10 cellular contexts compared by ENCODE assay signal in the genomic region with DNA sequence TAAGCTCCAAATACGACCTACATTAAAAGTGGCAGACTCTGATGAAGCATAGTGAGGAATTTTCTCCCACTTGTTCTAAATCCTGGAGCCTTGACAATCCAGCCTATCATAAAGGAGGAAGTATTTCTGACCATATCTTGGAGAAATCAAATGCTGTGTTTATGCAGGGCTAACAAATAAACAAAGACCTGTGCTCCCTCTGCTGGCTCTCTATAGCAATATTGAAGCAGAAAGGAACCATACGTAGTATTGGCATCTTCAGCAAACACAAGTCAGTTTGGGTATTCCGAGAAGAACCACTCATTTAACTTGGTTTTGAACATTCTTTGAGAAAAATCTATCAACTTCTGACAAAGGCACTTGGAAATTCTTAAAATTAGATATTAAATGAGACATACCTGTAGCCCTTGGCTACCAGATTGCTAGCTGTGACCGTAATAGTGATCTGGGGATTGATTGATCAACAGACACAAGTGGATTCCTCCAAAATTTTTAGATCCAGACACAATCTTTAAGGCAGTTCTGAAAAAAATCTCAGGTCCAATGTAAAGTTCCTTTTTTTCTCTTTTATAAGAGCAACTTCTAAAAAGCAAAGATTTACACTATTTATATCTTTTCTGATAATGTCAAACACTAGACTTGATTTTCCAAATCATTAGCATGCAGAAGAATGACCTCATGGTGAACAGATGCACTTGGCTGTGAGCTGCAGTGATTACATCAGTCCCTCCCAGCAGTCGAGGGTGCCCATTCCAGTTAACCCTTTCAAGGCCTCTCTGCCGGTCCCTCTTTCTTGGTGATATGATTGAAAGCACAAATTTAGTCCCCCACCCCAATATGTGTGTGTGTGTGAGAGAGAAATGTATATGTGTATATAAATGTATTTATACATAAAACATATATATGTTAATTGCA. TPM values are rescaled to one million over a fixed set of nuclear protein-coding genes. Genes with fewer than 3 reads are reported as not detected.
DNase-seq lines count a peak whose midpoint lies in the region; ATAC-seq, FAIRE-seq and TF ChIP-seq lines count a peak whose summit lies in the region.
"Had no signal": no experiment of that assay in that cellular context is flagged by ENCODE, and none has a peak within 500 bp of the region (broad histone marks: within the 10 kb centered on the region; RNA-seq: fewer than 3 reads in every experiment).

No MANE protein-coding gene starts in this region.

- H3K4me1 ChIP-seq in lower lobe of right lung = no peaks in the 10 kb centered on the region

- no peaks in the 10 kb centered on the region for H3K9me3 ChIP-seq in lower lobe of right lung

- peaks cover 25% of the 10 kb centered on the region for H3K36me3 ChIP-seq in lower lobe of right lung

- H3K27ac ChIP-seq in dorsolateral prefrontal cortex (peak overlapping the region in 54 of 59 donors; percentile 6 to 85 (median 57)), lower lobe of right lung (no peak overlapping the region)

- DNase-seq in left ventricle myocardium superior (no peak), Right ventricle myocardium superior (no peak), NCI-H748 (lab: John Stamatoyannopoulos, UW; ENCODE audit: unreplicated experiment) (peak; percentile 64), dorsolateral prefrontal cortex (peak in 5 of 10 donors; percentile 36 to 68 (median 61)), urothelium cell line (ENCODE audit: low spot score) (peak; percentile 10), lower lobe of right lung (no peak), GM19240 (ENCODE audit: insufficient read length, low spot score) (no peak)
- DNase-seq in activated CD4-positive, CD25-positive, alpha-beta regulatory T cell (lab: John Stamatoyannopoulos, UW) = no peak
- DNase-seq: activated effector memory CD4-positive, alpha-beta T cell treated with anti-CD3 and anti-CD28 coated beads, Interleukin-2, amount 50 U/mL, for 16 hours; kidney glomerular epithelial cell had no signal

- H3K27me3 ChIP-seq in dorsolateral prefrontal cortex (no peaks in the 10 kb centered on the region), lower lobe of right lung (ENCODE audit: low read depth) (no peaks in the 10 kb centered on the region)

- intact Hi-C loops in left ventricle myocardium superior (cut with micrococcal nuclease) = no loop called here
- intact Hi-C loops in Right ventricle myocardium superior (cut with DNase I) = no loop called here
- intact Hi-C loops in dorsolateral prefrontal cortex (cut with DNase I) = loop anchor here (2.0 kb wide), 2 partner anchors 39 to 43 kb away; partner anchors contain the start of gene INSM1 (in 1 of the 2)
- intact Hi-C loops in lower lobe of right lung (cut with DNase I) = no loop called here

- TF ChIP-seq CTCF in dorsolateral prefrontal cortex (IDR thresholded peaks at IDR 0.05 in 54 of 56, conservative IDR thresholded peaks at IDR 0.05 in 2 of 56; ENCODE audit: low read depth in 1 of 56, partially characterized antibody in 56 of 56) (peak in 49 of 56 donors; percentile 17 to 58 (median 37)), lower lobe of right lung (IDR thresholded peaks at IDR 0.05) (no peak)

- ATAC-seq in left ventricle myocardium superior (peak; percentile 51), Right ventricle myocardium superior (ENCODE audit: poor library complexity) (no peak), lower lobe of right lung (no peak)

- FAIRE-seq in urothelium cell line (lab: Jason Lieb, UNC) = no peak

- H3K4me3 ChIP-seq in dorsolateral prefrontal cortex = peak overlapping the region in 14 of 59 donors; percentile 0 to 45 (median 18)
- H3K4me3 ChIP-seq in lower lobe of right lung = no peak overlapping the region

RNA-seq across cellular contexts. Expression of gene INSM1, which starts 40.2 kb away (rescaled TPM):
- total RNA-seq in left ventricle myocardium superior (not detected), Right ventricle myocardium superior (not detected), dorsolateral prefrontal cortex (1 to 10 TPM; 1.6 to 8.1 (median 3.9) TPM), lower lobe of right lung (not detected)

Comparison
In these comparisons a context has a peak if more than half of its experiments do, and no peak if none do; other contexts are left out.
1. DNase-seq: peak in NCI-H748 (single experiment) and urothelium cell line (single experiment); none in left ventricle myocardium superior (single experiment), Right ventricle myocardium superior (single experiment), activated CD4-positive, CD25-positive, alpha-beta regulatory T cell (0 of 4), lower lobe of right lung (single experiment) and GM19240 (single experiment).
2. intact Hi-C loops: an anchor here in dorsolateral prefrontal cortex (2.0 kb wide); none called in left ventricle myocardium superior, Right ventricle myocardium superior and lower lobe of right lung.